ENCODE assay signal across 18 cellular contexts in genomic region chr2:33595385-33595784, GRCh38. TPM values are rescaled to one million over a fixed set of nuclear protein-coding genes. Genes with fewer than 3 reads are reported as not detected.
DNase-seq lines count a peak whose midpoint lies in the region; ATAC-seq and TF ChIP-seq lines count a peak whose summit lies in the region.
"Had no signal": no experiment of that assay in that cellular context is flagged by ENCODE, and none has a peak within 500 bp of the region (broad histone marks: within the 10 kb centered on the region; RNA-seq: fewer than 3 reads in every experiment).

No MANE protein-coding gene starts in this region.

- H3K9me3 ChIP-seq in CD4-positive, CD25-positive, alpha-beta regulatory T cell (ENCODE audit: control insufficient read depth in 2 of 2, low read length in 2 of 2): no peaks in the 10 kb centered on the region
- H3K9me3 ChIP-seq in T-helper 17 cell (ENCODE audit: control insufficient read depth, low read length, poor library complexity, severe bottlenecking) (no peaks in the 10 kb centered on the region), endocrine pancreas (ENCODE audit: control insufficient read depth, low read length) (no peaks in the 10 kb centered on the region), osteoblast (ENCODE audit: low read depth, low read length) (no peaks in the 10 kb centered on the region), upper lobe of right lung (no peaks in the 10 kb centered on the region)
- H3K9me3 ChIP-seq: BLaER1 treated with 17β-estradiol and CSF1 and Interleukin-3, amounts not matched to agents 10 nM and 100 nM; Peyer's patch had no signal

- H3K9ac ChIP-seq in endocrine pancreas (ENCODE audit: control insufficient read depth, insufficient read depth, low read length): no peak overlapping the region
- H3K9ac ChIP-seq: BLaER1 treated with 17β-estradiol and CSF1 and Interleukin-3, amounts not matched to agents 10 nM and 100 nM had no signal

- H3K27me3 Mint-ChIP-seq in CD4-positive, CD25-positive, alpha-beta regulatory T cell: peaks cover 6% of the 10 kb centered on the region
- no peaks in the 10 kb centered on the region for H3K27me3 Mint-ChIP-seq in T-helper 17 cell

- ATAC-seq in CD4-positive, CD25-positive, alpha-beta regulatory T cell (ENCODE audit: low read depth in 2 of 2): no peak
- ATAC-seq in T-helper 17 cell (no peak), upper lobe of right lung (no peak), GM21360 (IDR thresholded peaks at IDR 0.05; ENCODE audit: unreplicated experiment) (no peak)
- ATAC-seq: Right ventricle myocardium inferior had no signal

- peaks cover 25% of the 10 kb centered on the region for H4K20me1 ChIP-seq in osteoblast (ENCODE audit: insufficient read depth, low read length)

- peaks cover 82% of the 10 kb centered on the region for H3K79me2 ChIP-seq in osteoblast (ENCODE audit: insufficient read depth, low read length)

- no peaks in the 10 kb centered on the region for H3K9me3 Mint-ChIP-seq in CD4-positive, CD25-positive, alpha-beta regulatory T cell

- H3K36me3 ChIP-seq in CD4-positive, CD25-positive, alpha-beta regulatory T cell (ENCODE audit: control insufficient read depth, insufficient read depth, low read length): peaks cover 40% of the 10 kb centered on the region
- H3K36me3 ChIP-seq in endocrine pancreas (ENCODE audit: control insufficient read depth, insufficient read depth, low read length): peaks cover 3% of the 10 kb centered on the region
- H3K36me3 ChIP-seq in osteoblast (ENCODE audit: insufficient read depth, low read length): peaks cover 45% of the 10 kb centered on the region
- peaks cover 45% of the 10 kb centered on the region for H3K36me3 ChIP-seq in upper lobe of right lung

- peak overlapping the region in 2 of 3 donors; percentile 50 to 52 for H3K27ac Mint-ChIP-seq in CD4-positive, CD25-positive, alpha-beta regulatory T cell
- no peak overlapping the region for H3K27ac Mint-ChIP-seq in T-helper 17 cell

- intact Hi-C loops in upper lobe of right lung (cut with DNase I): no loop called here

- H3K4me3 ChIP-seq in CD4-positive, CD25-positive, alpha-beta regulatory T cell (ENCODE audit: low read depth, low read length): no peak overlapping the region
- H3K4me3 ChIP-seq in endocrine pancreas (ENCODE audit: control insufficient read depth, insufficient read depth, low read length) (peak overlapping the region; percentile 4), osteoblast (ENCODE audit: insufficient read depth, low read length) (no peak overlapping the region), upper lobe of right lung (no peak overlapping the region)
- H3K4me3 ChIP-seq: BLaER1 treated with 17β-estradiol and CSF1 and Interleukin-3, amounts not matched to agents 10 nM and 100 nM; Peyer's patch had no signal

- H3K4me1 Mint-ChIP-seq in CD4-positive, CD25-positive, alpha-beta regulatory T cell: peaks cover 21 to 63% (median 35%) of the 10 kb centered on the region in 4 donors
- peaks cover 36% of the 10 kb centered on the region for H3K4me1 Mint-ChIP-seq in T-helper 17 cell

- H3K4me2 ChIP-seq in osteoblast (ENCODE audit: insufficient read depth, low read length): peak overlapping the region; percentile 5
- H3K4me2 ChIP-seq: BLaER1 treated with 17β-estradiol and CSF1 and Interleukin-3, amounts not matched to agents 10 nM and 100 nM had no signal

- H3K36me3 Mint-ChIP-seq in CD4-positive, CD25-positive, alpha-beta regulatory T cell: peaks cover 26% of the 10 kb centered on the region
- peaks cover 12% of the 10 kb centered on the region for H3K36me3 Mint-ChIP-seq in T-helper 17 cell (ENCODE audit: low read depth)

- H3K27me3 ChIP-seq in CD4-positive, CD25-positive, alpha-beta regulatory T cell (ENCODE audit: control insufficient read depth, insufficient read depth, low read length): no peaks in the 10 kb centered on the region
- H3K27me3 ChIP-seq in endocrine pancreas (ENCODE audit: control insufficient read depth, insufficient read depth, low read length) (no peaks in the 10 kb centered on the region), osteoblast (ENCODE audit: insufficient read depth, low read length) (no peaks in the 10 kb centered on the region), upper lobe of right lung (no peaks in the 10 kb centered on the region)
- H3K27me3 ChIP-seq: BLaER1 treated with 17β-estradiol and CSF1 and Interleukin-3, amounts not matched to agents 10 nM and 100 nM; Peyer's patch had no signal

- no peak for DNase-seq in CD4-positive, CD25-positive, alpha-beta regulatory T cell
- DNase-seq in T-helper 17 cell (no peak), osteoblast (ENCODE audit: insufficient read length, low spot score, missing footprints) (no peak), upper lobe of right lung (no peak)
- no peak for DNase-seq in activated CD8-positive, alpha-beta memory T cell treated with anti-CD3 and anti-CD28 coated beads, Interleukin-2, amount 50 U/mL, for 48 hours
- DNase-seq: GF-D8, IMR-90, Kasumi-1, NCI-H1105, NCI-H1694, NCI-H2107, NCI-H2227 treated with DMSO at 0.1 percent for 48 hours, NCI-H524 treated with DMSO at 0.1 percent for 48 hours, Peyer's patch had no signal

- H2AFZ ChIP-seq in osteoblast (ENCODE audit: low read length): no peak overlapping the region

- peak overlapping the region in 2 of 4 donors; percentile 33 to 49 for H3K4me3 Mint-ChIP-seq in CD4-positive, CD25-positive, alpha-beta regulatory T cell
- H3K4me3 Mint-ChIP-seq in T-helper 17 cell: peak overlapping the region; percentile 25

- peaks cover 30% of the 10 kb centered on the region for H3K4me1 ChIP-seq in CD4-positive, CD25-positive, alpha-beta regulatory T cell (ENCODE audit: control insufficient read depth, insufficient read depth, low read length, poor library complexity, severe bottlenecking)
- H3K4me1 ChIP-seq in endocrine pancreas (ENCODE audit: control insufficient read depth, insufficient read depth, low read length) (peaks cover 24% of the 10 kb centered on the region), osteoblast (ENCODE audit: insufficient read depth, low read length) (peaks cover 16% of the 10 kb centered on the region), upper lobe of right lung (peaks cover 19% of the 10 kb centered on the region)

- H3K27ac ChIP-seq in CD4-positive, CD25-positive, alpha-beta regulatory T cell (ENCODE audit: insufficient read depth, low read length, poor library complexity, severe bottlenecking): no peak overlapping the region
- H3K27ac ChIP-seq in osteoblast (ENCODE audit: low read depth, low read length) (no peak overlapping the region), upper lobe of right lung (no peak overlapping the region)
- H3K27ac ChIP-seq: BLaER1 treated with 17β-estradiol and CSF1 and Interleukin-3, amounts not matched to agents 10 nM and 100 nM; Peyer's patch had no signal

- no peak for TF ChIP-seq CTCF in osteoblast (IDR thresholded peaks at IDR 0.05; ENCODE audit: extremely low read depth, low read depth, low read length)
- TF ChIP-seq CTCF in upper lobe of right lung (IDR thresholded peaks at IDR 0.05): no peak

RNA-seq across cellular contexts. Expression of gene FAM98A, which starts 3.7 kb away (rescaled TPM):
- total RNA-seq in CD4-positive, CD25-positive, alpha-beta regulatory T cell: 19.5 TPM
- polyA plus RNA-seq in CD4-positive, CD25-positive, alpha-beta regulatory T cell: 10 to 100 TPM; 14.8 to 29.0 (median 20.8) TPM
- total RNA-seq in T-helper 17 cell (10 to 100 TPM; 22.2 to 24.2 TPM), osteoblast (22.8 and 68.7 TPM in 2 replicates), upper lobe of right lung (43.6 TPM)
